Comparison of ENCODE assay signal across 25 cellular contexts in the genomic region with DNA sequence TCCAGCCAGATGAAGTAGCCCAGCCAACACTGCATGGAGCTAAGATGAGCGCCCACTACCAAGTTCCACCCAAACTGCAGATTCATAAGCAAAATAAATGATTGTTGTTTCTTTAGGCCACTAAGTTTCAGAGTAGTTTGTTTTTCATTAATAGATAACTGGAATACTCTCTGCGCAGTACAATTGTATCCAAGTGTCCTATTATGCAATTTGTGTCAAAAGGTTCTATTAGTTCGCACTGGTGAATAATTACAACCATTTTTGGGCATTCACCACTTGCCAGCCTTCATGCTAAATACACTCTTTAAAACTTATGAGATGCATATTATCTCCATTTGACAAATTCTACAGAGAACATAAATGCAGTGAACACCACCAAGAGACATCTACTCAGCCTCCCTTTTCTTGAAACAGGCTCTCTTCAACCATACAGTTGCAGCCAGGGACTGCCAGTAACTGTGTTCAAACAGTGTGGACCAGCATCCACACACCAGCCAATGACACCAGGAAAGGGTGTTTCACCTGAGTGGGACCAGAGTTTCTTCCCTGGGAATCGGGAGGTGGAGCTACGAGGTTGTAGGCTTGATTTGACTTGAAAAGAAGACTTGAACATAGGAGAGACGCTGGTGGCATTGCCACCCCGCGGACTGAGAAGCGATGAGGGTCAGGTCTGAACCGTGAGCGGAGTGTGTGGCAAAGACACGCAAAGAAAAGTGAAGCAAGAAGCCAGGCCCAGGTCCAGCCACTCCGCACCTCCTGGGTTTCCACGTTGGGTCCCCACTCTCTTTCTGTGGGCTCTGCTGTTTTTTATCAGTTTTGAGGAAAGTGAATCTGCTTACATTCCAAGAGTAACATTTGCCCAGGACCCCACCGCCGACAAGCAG. TPM values are rescaled to one million over a fixed set of nuclear protein-coding genes. Genes with fewer than 3 reads are reported as not detected.
"Had no signal": no experiment of that assay in that cellular context is flagged by ENCODE, and none has a peak within 500 bp of the region (broad histone marks: within the 10 kb centered on the region; RNA-seq: fewer than 3 reads in every experiment).

No MANE protein-coding gene starts in this region.

- H3K4me2 ChIP-seq: hepatocyte had no signal

- ATAC-seq: foreskin keratinocyte, gastroesophageal sphincter, heart left ventricle, left cardiac atrium had no signal

- H3K36me3 Mint-ChIP-seq: memory B cell had no signal

- H3K4me3 Mint-ChIP-seq: immature natural killer cell, memory B cell had no signal

- FAIRE-seq: colon, endothelial cell of umbilical vein, frontal cortex, keratinocyte had no signal

- H2AFZ ChIP-seq: hepatocyte had no signal

- H3K4me1 ChIP-seq: foreskin keratinocyte, left ventricle myocardium inferior had no signal

- H3K27me3 ChIP-seq: foreskin keratinocyte had no signal

- H3K27ac ChIP-seq: coronary artery, dorsolateral prefrontal cortex, esophagus muscularis mucosa, foreskin keratinocyte, gastroesophageal sphincter, heart left ventricle, hepatocyte, left ventricle myocardium inferior had no signal

- H3K79me2 ChIP-seq: hepatocyte had no signal

- H3K9me3 Mint-ChIP-seq: immature natural killer cell had no signal

- DNase-seq: dermis blood vessel endothelial cell; dorsolateral prefrontal cortex; effector CD4-positive, alpha-beta T cell; effector memory CD4-positive, alpha-beta T cell; foreskin keratinocyte; heart left ventricle; hypothalamus; immature natural killer cell; left cardiac atrium; left ventricle myocardium inferior; mammary epithelial cell; mesendoderm; midbrain had no signal

- H3K27ac Mint-ChIP-seq: immature natural killer cell, memory B cell had no signal

- H3K4me3 ChIP-seq: coronary artery, dorsolateral prefrontal cortex, esophagus muscularis mucosa, gastroesophageal sphincter, heart left ventricle, hepatocyte, left ventricle myocardium inferior, lung had no signal

- H3K4me1 Mint-ChIP-seq: immature natural killer cell, memory B cell had no signal

- H3K36me3 ChIP-seq: esophagus muscularis mucosa, gastroesophageal sphincter, heart left ventricle, left ventricle myocardium inferior had no signal

RNA-seq across cellular contexts. Expression of a gene that starts 53.0 kb away (rescaled TPM):
- total RNA-seq: endothelial cell of umbilical vein, fibroblast of villous mesenchyme, mononuclear cell had no signal
- polyA plus RNA-seq: endothelial cell of umbilical vein, immature natural killer cell, mammary epithelial cell had no signal
